Comparison of ENCODE assay signal across 8 cellular contexts in the genomic region with DNA sequence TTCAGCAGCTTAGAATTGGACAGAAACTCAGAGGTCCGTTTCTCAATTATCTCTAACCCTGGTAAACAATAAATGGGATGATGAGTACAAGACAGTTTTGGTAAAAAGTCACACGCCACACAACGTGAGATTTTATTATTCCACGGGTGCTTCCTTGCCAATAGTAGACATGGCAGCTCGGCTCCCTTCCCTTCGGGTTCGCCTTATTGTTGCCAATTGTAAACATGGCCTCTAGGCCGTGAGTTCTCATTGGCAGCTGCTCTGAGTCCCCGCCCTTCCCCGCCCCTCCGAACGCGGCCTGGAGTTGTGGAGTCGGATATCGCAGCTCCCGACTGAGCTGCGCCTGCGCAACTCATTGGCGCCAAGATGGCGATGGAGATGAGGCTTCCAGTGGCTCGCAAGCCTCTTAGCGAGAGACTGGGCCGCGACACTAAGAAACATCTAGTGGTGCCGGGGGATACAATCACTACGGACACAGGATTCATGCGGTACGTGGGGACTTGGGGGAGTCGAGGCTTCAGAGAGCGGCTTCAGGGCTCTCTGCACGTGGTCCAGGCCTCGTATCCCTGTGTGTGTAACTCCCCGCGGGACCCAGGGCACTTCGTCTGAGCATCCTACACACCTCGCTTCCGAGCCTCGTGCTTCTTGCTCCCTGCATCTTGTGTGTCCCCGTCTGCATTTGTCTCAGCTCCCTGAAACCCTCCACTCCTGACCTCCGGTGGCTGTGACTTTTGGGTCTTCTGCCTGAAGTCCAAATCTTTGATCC. TPM values are rescaled to one million over a fixed set of nuclear protein-coding genes. Genes with fewer than 3 reads are reported as not detected.
A peak's percentile ranks its signal among the peaks of the same experiment; 100 is the strongest.
DNase-seq lines count a peak whose midpoint lies in the region; ATAC-seq and TF ChIP-seq lines count a peak whose summit lies in the region.

A gene with protein sequence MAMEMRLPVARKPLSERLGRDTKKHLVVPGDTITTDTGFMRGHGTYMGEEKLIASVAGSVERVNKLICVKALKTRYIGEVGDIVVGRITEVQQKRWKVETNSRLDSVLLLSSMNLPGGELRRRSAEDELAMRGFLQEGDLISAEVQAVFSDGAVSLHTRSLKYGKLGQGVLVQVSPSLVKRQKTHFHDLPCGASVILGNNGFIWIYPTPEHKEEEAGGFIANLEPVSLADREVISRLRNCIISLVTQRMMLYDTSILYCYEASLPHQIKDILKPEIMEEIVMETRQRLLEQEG (plus strand): TSS at position 355 of the 766 bp plus-strand sequence. CDS start 12 bp downstream, at position 367.

- H3K27me3 Mint-ChIP-seq in CD14-positive monocyte (ENCODE audit: low read depth in 3 of 3) = peaks cover 7 to 12% (median 11%) of the 10 kb centered on the region in 3 donors

- peak within 1 kb of the TSS; percentile 53 to 59 for H3K27ac ChIP-seq in left lung

- DNase-seq in CD14-positive monocyte (ENCODE audit: low spot score) = peak; percentile 98
- DNase-seq in NCI-H748 treated with DMSO at 0.1 percent for 48 hours (lab: John Stamatoyannopoulos, UW) = peak; percentile 89
- peak; percentile 91 to 98 for DNase-seq in activated CD4-positive, alpha-beta T cell treated with anti-CD3 and anti-CD28 coated beads, Interleukin-2, amount 50 U/mL, for 24 hours (ENCODE audit: low read depth in 1 of 2, low spot score in 1 of 2)
- DNase-seq in dedifferentiated amniotic fluid mesenchymal stem cell (ENCODE audit: extremely low spot score) = peak; percentile 99
- peak; percentile 98 for DNase-seq in left lung
- DNase-seq in stimulated activated CD4-positive, alpha-beta T cell treated with anti-CD3 and anti-CD28 coated beads, Interleukin-2, amount 100 ng/mL, for 4 hours (ENCODE audit: low read depth) = peak; percentile 98

- ATAC-seq in GM19395 (IDR thresholded peaks at IDR 0.05; ENCODE audit: unreplicated experiment) = peak; percentile 93
- ATAC-seq in HG03558 (IDR thresholded peaks at IDR 0.05; ENCODE audit: extremely low read depth, unreplicated experiment) = peak; percentile 68
- peak; percentile 94 for ATAC-seq in left lung

- peaks cover 27 to 30% of the 10 kb centered on the region in 2 donors for H3K36me3 Mint-ChIP-seq in CD14-positive monocyte

- H3K27ac Mint-ChIP-seq in CD14-positive monocyte = peak within 1 kb of the TSS; percentile 80 to 94 (median 87)

- peak within 1 kb of the TSS; percentile 57 to 69 for H3K4me3 ChIP-seq in left lung

- H3K4me1 Mint-ChIP-seq in CD14-positive monocyte = peaks cover 34% of the 10 kb centered on the region

- H3K4me3 Mint-ChIP-seq in CD14-positive monocyte = peak within 1 kb of the TSS; percentile 93 to 98

- no peaks in the 10 kb centered on the region for H3K27me3 ChIP-seq in left lung

- TF ChIP-seq CTCF in CD14-positive monocyte (IDR thresholded peaks at IDR 0.05) (no peak), left lung (IDR thresholded peaks at IDR 0.05) (no peak)

- H3K9me3 ChIP-seq in left lung = no peaks in the 10 kb centered on the region

- peaks cover 0 to 8% (median 5%) of the 10 kb centered on the region in 7 donors for H3K9me3 Mint-ChIP-seq in CD14-positive monocyte

- peaks cover 0 to 34% of the 10 kb centered on the region in 2 donors for H3K36me3 ChIP-seq in left lung

- intact Hi-C loops in CD14-positive monocyte (cut with micrococcal nuclease) = loop anchor here in 1 of 2 donors (5.0 kb wide), 1 partner anchor 434 kb away; a partner anchor contains a TSS
- intact Hi-C loops in left lung (cut with DNase I) = no loop called here

- H3K4me1 ChIP-seq in left lung = peaks cover 3 to 29% of the 10 kb centered on the region in 2 donors

RNA-seq across cellular contexts. Expression of the gene that starts here (rescaled TPM):
- 10 to 100 TPM; 10.2 to 11.2 TPM for polyA plus RNA-seq in CD14-positive monocyte
- 10 to 100 TPM; 17.5 to 27.6 TPM for total RNA-seq in left lung

Comparison
In these comparisons a context has a peak if more than half of its experiments do, and no peak if none do; other contexts are left out.
1. Peak in every context shown above with its lines: DNase-seq, ATAC-seq, H3K4me3 ChIP-seq and H3K27ac ChIP-seq.